ENCODE assay signal across 11 cellular contexts in genomic region chr22:27715078-27715477, GRCh38.
DNase-seq lines count a peak whose midpoint lies in the region; ATAC-seq and TF ChIP-seq lines count a peak whose summit lies in the region.
"Had no signal": no experiment of that assay in that cellular context is flagged by ENCODE, and none has a peak within 500 bp of the region (broad histone marks: within the 10 kb centered on the region; RNA-seq: fewer than 3 reads in every experiment).

No MANE protein-coding gene starts in this region.

- no peaks in the 10 kb centered on the region for H3K36me3 ChIP-seq in WERI-Rb-1
- H3K36me3 ChIP-seq in gastrocnemius medialis, result no peaks in the 10 kb centered on the region
- no peaks in the 10 kb centered on the region for H3K36me3 ChIP-seq in colonic mucosa

- no peaks in the 10 kb centered on the region for H3K27me3 ChIP-seq in WERI-Rb-1 (ENCODE audit: insufficient read depth, low read depth, severe bottlenecking)
- H3K27me3 ChIP-seq in gastrocnemius medialis, result no peaks in the 10 kb centered on the region
- H3K27me3 ChIP-seq in colonic mucosa, result no peaks in the 10 kb centered on the region

- intact Hi-C loops in head of caudate nucleus (cut with DNase I), result loop anchor here (10.0 kb wide), 1 partner anchor 90 kb away; the partner anchor contains the start of gene MN1
- intact Hi-C loops in gastrocnemius medialis (cut with DNase I; ENCODE audit: low total_unique reads), result loop anchor here (1.0 to 5.0 kb wide), 2 partner anchors 89 to 152 kb away; no protein-coding TSS in a partner anchor
- intact Hi-C loops in colonic mucosa (cut with DNase I), result loop anchor here (10.0 kb wide), 1 partner anchor 60 kb away; no protein-coding TSS in a partner anchor

- H3K4me1 ChIP-seq in gastrocnemius medialis (peaks cover 22 to 26% of the 10 kb centered on the region in 2 donors), colonic mucosa (no peaks in the 10 kb centered on the region)

- H3K4me3 ChIP-seq in WERI-Rb-1 (ENCODE audit: low read depth, low read length) (no peak overlapping the region), gastrocnemius medialis (peak overlapping the region in 3 of 4 donors; percentile 8 to 19 (median 16)), colonic mucosa (no peak overlapping the region)

- H3K9me3 Mint-ChIP-seq in HFFc6, result peaks cover 5% of the 10 kb centered on the region; the same call in 1 of the 2 replicates

- no peak for TF ChIP-seq POLR2A in gastrocnemius medialis (IDR thresholded peaks at IDR 0.05)

- H3K9me3 ChIP-seq in WERI-Rb-1 (ENCODE audit: severe bottlenecking) (peaks cover 3% of the 10 kb centered on the region), gastrocnemius medialis (no peaks in the 10 kb centered on the region), colonic mucosa (no peaks in the 10 kb centered on the region)

- DNase-seq in HFFc6, result no peak
- DNase-seq in WERI-Rb-1, result no peak
- peak; percentile 69 to 94 (median 87) for DNase-seq in head of caudate nucleus
- DNase-seq in gastrocnemius medialis, result peak; percentile 60 to 77
- DNase-seq in cerebellar nuclear complex (lab: John Stamatoyannopoulos, UW), result no peak
- no peak for DNase-seq in colonic mucosa
- DNase-seq: activated CD8-positive, alpha-beta memory T cell treated with anti-CD3 and anti-CD28 coated beads for 24 hours; left colon; trophoblast cell had no signal

- ATAC-seq in gastrocnemius medialis, result peak; percentile 18 to 24
- no peak for ATAC-seq in HG03135 (IDR thresholded peaks at IDR 0.05; ENCODE audit: unreplicated experiment)
- ATAC-seq: activated naive CD4-positive, alpha-beta T cell treated with anti-CD3 and anti-CD28 coated beads, Interleukin-2, amount 50 U/mL, for 72 hours; left colon had no signal

- H3K36me3 Mint-ChIP-seq in HFFc6 (ENCODE audit: low read depth), result peaks cover 5% of the 10 kb centered on the region; the same call in 1 of the 2 replicates

- in situ Hi-C loops in gastrocnemius medialis (cut with MboI; ENCODE audit: low sequenced_read_pairs in 4 of 4), result no loop called here

- H3K27ac ChIP-seq in WERI-Rb-1 (no peak overlapping the region), gastrocnemius medialis (peak overlapping the region in 1 of 4 donors; percentile 20), colonic mucosa (no peak overlapping the region)

- H3K4me3 Mint-ChIP-seq in HFFc6, result no peak overlapping the region

- H3K27ac Mint-ChIP-seq in HFFc6, result no peak overlapping the region
- H3K27ac Mint-ChIP-seq: activated naive CD4-positive, alpha-beta T cell treated with anti-CD3 and anti-CD28 coated beads, Interleukin-2, amount 50 U/mL, for 72 hours had no signal

- H3K9ac ChIP-seq in colonic mucosa (ENCODE audit: low read depth in 2 of 2, low read length in 2 of 2), result no peak overlapping the region

- TF ChIP-seq CTCF in HFFc6 (IDR thresholded peaks at IDR 0.05), result peak; percentile 33; the same call in 1 of the 2 replicates
- 0 out of 2 replicates have a peak, but pooled peaks have one; percentile 7 for TF ChIP-seq CTCF in WERI-Rb-1 (IDR thresholded peaks at IDR 0.05; ENCODE audit: low read depth, low read length)
- TF ChIP-seq CTCF in gastrocnemius medialis (IDR thresholded peaks at IDR 0.05 in 4 of 5, conservative IDR thresholded peaks at IDR 0.05 in 1 of 5), result peak in 4 of 5 experiments; percentile 73 to 88 (median 79)
- no peak for TF ChIP-seq CTCF in colonic mucosa (IDR thresholded peaks at IDR 0.05)

- H3K4me1 Mint-ChIP-seq in HFFc6 (ENCODE audit: low read depth), result peaks cover 30% of the 10 kb centered on the region

- peaks cover 17% of the 10 kb centered on the region for H3K27me3 Mint-ChIP-seq in HFFc6 (ENCODE audit: insufficient read depth)

Comparison
In these comparisons a context has a peak if more than half of its experiments do, and no peak if none do; other contexts are left out.
1. DNase-seq: peak in head of caudate nucleus (42 of 42) and gastrocnemius medialis (2 of 2); none in HFFc6 (single experiment), WERI-Rb-1 (single experiment), cerebellar nuclear complex (0 of 2) and colonic mucosa (single experiment).
2. H3K4me3 ChIP-seq: peak in gastrocnemius medialis (3 of 4); none in WERI-Rb-1 (single experiment) and colonic mucosa (single experiment).